ENCODE assay signal across 17 cellular contexts in genomic region chr9:124805186-124805585, GRCh38. TPM values are rescaled to one million over a fixed set of nuclear protein-coding genes. Genes with fewer than 3 reads are reported as not detected.
A peak's percentile ranks its signal among the peaks of the same experiment; 100 is the strongest.
DNase-seq lines count a peak whose midpoint lies in the region; ATAC-seq, FAIRE-seq and TF ChIP-seq lines count a peak whose summit lies in the region.
"Had no signal": no experiment of that assay in that cellular context is flagged by ENCODE, and none has a peak within 500 bp of the region (broad histone marks: within the 10 kb centered on the region; RNA-seq: fewer than 3 reads in every experiment).

No MANE protein-coding gene starts in this region.

- H3K4me3 Mint-ChIP-seq in stimulated activated naive CD8-positive, alpha-beta T cell treated with anti-CD3 and anti-CD28 coated beads, Interleukin-15, amount 100 ng/mL, for 72 hours, result no peak overlapping the region
- H3K4me3 Mint-ChIP-seq: GM23338 had no signal

- intact Hi-C loops in sciatic nerve (cut with DNase I), result no loop called here

- no peak for TF ChIP-seq CTCF in bronchial epithelial cell (IDR thresholded peaks at IDR 0.05; ENCODE audit: insufficient read depth, low read length, severe bottlenecking)

- H3K4me1 Mint-ChIP-seq in stimulated activated naive CD8-positive, alpha-beta T cell treated with anti-CD3 and anti-CD28 coated beads, Interleukin-15, amount 100 ng/mL, for 72 hours, result no peaks in the 10 kb centered on the region

- ATAC-seq in GM21723 (IDR thresholded peaks at IDR 0.05; ENCODE audit: unreplicated experiment) (no peak), sciatic nerve (no peak)
- no peak for ATAC-seq in stimulated activated naive CD8-positive, alpha-beta T cell treated with anti-CD3 and anti-CD28 coated beads, Interleukin-15, amount 100 ng/mL, for 72 hours
- ATAC-seq: GM23338, Right ventricle myocardium inferior, SK-N-SH treated with all-trans-retinoic acid at 6 μM for 48 hours had no signal

- no peak overlapping the region for H3K4me3 ChIP-seq in H7 (ENCODE audit: insufficient read depth, low read depth, low read length)
- H3K4me3 ChIP-seq in bronchial epithelial cell (ENCODE audit: low read depth, low read length), result no peak overlapping the region
- H3K4me3 ChIP-seq: GM23338, PC-9 had no signal

- H3K27me3 Mint-ChIP-seq in stimulated activated naive CD8-positive, alpha-beta T cell treated with anti-CD3 and anti-CD28 coated beads, Interleukin-15, amount 100 ng/mL, for 72 hours, result peaks cover 24% of the 10 kb centered on the region

- H3K9me3 Mint-ChIP-seq in stimulated activated naive CD8-positive, alpha-beta T cell treated with anti-CD3 and anti-CD28 coated beads, Interleukin-15, amount 100 ng/mL, for 72 hours, result no peaks in the 10 kb centered on the region
- H3K9me3 Mint-ChIP-seq: GM23338 had no signal

- H3K36me3 ChIP-seq in H7 (replicated peaks; ENCODE audit: control insufficient read depth, insufficient read depth, low read length) (no peaks in the 10 kb centered on the region), bronchial epithelial cell (ENCODE audit: control insufficient read depth, insufficient read depth, low read length) (peaks cover 3% of the 10 kb centered on the region)

- FAIRE-seq in bronchial epithelial cell (lab: Jason Lieb, UNC), result peak; percentile 90

- no peaks in the 10 kb centered on the region for H3K27me3 ChIP-seq in H7 (ENCODE audit: control insufficient read depth, insufficient read depth, low read length)
- H3K27me3 ChIP-seq in bronchial epithelial cell (ENCODE audit: control insufficient read depth, insufficient read depth, low read length), result no peaks in the 10 kb centered on the region

- no peak overlapping the region for H3K27ac Mint-ChIP-seq in stimulated activated naive CD8-positive, alpha-beta T cell treated with anti-CD3 and anti-CD28 coated beads, Interleukin-15, amount 100 ng/mL, for 72 hours
- H3K27ac Mint-ChIP-seq: GM23338 had no signal

- DNase-seq in H7, result peak; percentile 6
- DNase-seq in bronchial epithelial cell (ENCODE audit: low read depth), result peak; percentile 33
- DNase-seq in myocyte (ENCODE audit: low read depth), result peak; percentile 96
- DNase-seq in sciatic nerve (ENCODE audit: low spot score), result no peak
- no peak for DNase-seq in activated T-cell treated with anti-CD3 and anti-CD28 coated beads, Interleukin-2, amount 50 U/mL, for 48 hours
- no peak for DNase-seq in stimulated activated naive CD8-positive, alpha-beta T cell treated with anti-CD3 and anti-CD28 coated beads, Interleukin-15, amount 100 ng/mL, for 72 hours
- DNase-seq: C1 segment of cervical spinal cord, NCI-H1105, NCI-H187, NCI-H446, PC-9 had no signal

RNA-seq across cellular contexts. Expression of gene OLFML2A, which starts 28.3 kb away (rescaled TPM):
- 5.6 and 7.4 TPM in 2 replicates for total RNA-seq in H7 (2014; rRNA removed; shearing (Covaris generic))
- total RNA-seq in bronchial epithelial cell (4.5 and 6.3 TPM in 2 replicates), myocyte (253 and 530 TPM in 2 replicates), sciatic nerve (110 TPM)
- 57.0 TPM for polyA plus RNA-seq in myocyte (2012)

RNA-seq across cellular contexts. Expression of gene NR6A1, which starts 34.1 kb away (rescaled TPM):
- total RNA-seq in H7 (2014; rRNA removed; shearing (Covaris generic)), result 91.1 and 97.7 TPM in 2 replicates
- total RNA-seq in bronchial epithelial cell (2.9 TPM in 2 replicates), myocyte (1.9 and 2.1 TPM in 2 replicates), sciatic nerve (3.3 TPM)
- 0.95 TPM for polyA plus RNA-seq in myocyte (2012)

RNA-seq across cellular contexts. Expression of gene WDR38, which starts 48.1 kb away (rescaled TPM):
- total RNA-seq in H7 (2014; rRNA removed; shearing (Covaris generic)), result not detected in 2 replicates
- total RNA-seq in bronchial epithelial cell, result not detected in 2 replicates
- total RNA-seq in myocyte, result 0.16 TPM in 1 of 2 replicates, not detected in the other
- polyA plus RNA-seq in myocyte (2012), result not detected
- total RNA-seq in sciatic nerve, result not detected
- total RNA-seq: GM23338, HT1080, MCF 10A, PC-9, Right ventricle myocardium inferior had no signal
- polyA plus RNA-seq: GM23338 had no signal

RNA-seq across cellular contexts. Expression of gene RPL35, which starts 56.6 kb away (rescaled TPM):
- 2,762 and 3,564 TPM in 2 replicates for total RNA-seq in H7 (2014; rRNA removed; shearing (Covaris generic))
- total RNA-seq in bronchial epithelial cell (3,172 and 3,391 TPM in 2 replicates), myocyte (1,729 and 2,407 TPM in 2 replicates), sciatic nerve (855 TPM)
- polyA plus RNA-seq in myocyte (2012), result 1,685 TPM

RNA-seq across cellular contexts. Expression of gene ARPC5L, which starts 56.7 kb away (rescaled TPM):
- 34.5 and 42.4 TPM in 2 replicates for total RNA-seq in H7 (2014; rRNA removed; shearing (Covaris generic))
- 30.3 and 49.2 TPM in 2 replicates for total RNA-seq in bronchial epithelial cell
- total RNA-seq in myocyte, result 31.7 and 32.2 TPM in 2 replicates
- polyA plus RNA-seq in myocyte (2012), result 60.3 TPM
- total RNA-seq in sciatic nerve, result 21.7 TPM

Comparison
In these comparisons a context has a peak if more than half of its experiments do, and no peak if none do; other contexts are left out.
1. DNase-seq: peak in H7 (single experiment), bronchial epithelial cell (single experiment) and myocyte (single experiment); none in sciatic nerve (single experiment), activated T-cell treated with anti-CD3 and anti-CD28 coated beads, Interleukin-2, amount 50 U/mL, for 48 hours (0 of 2) and stimulated activated naive CD8-positive, alpha-beta T cell treated with anti-CD3 and anti-CD28 coated beads, Interleukin-15, amount 100 ng/mL, for 72 hours (0 of 2).
2. RNA of gene OLFML2A, which starts 28.3 kb away (total RNA-seq): 253 to 530 TPM in myocyte and 110 TPM in sciatic nerve (single experiment); 5.6 to 7.4 TPM in H7 and 4.5 to 6.3 TPM in bronchial epithelial cell; every median in the first group is over 10 times any median in the second.
3. RNA of gene NR6A1, which starts 34.1 kb away (total RNA-seq): 91.1 to 97.7 TPM in H7; 3.3 TPM in sciatic nerve (single experiment), 2.9 TPM in bronchial epithelial cell and 1.9 to 2.1 TPM in myocyte; every median in the first group is over 10 times any median in the second.